In the genomic region with DNA sequence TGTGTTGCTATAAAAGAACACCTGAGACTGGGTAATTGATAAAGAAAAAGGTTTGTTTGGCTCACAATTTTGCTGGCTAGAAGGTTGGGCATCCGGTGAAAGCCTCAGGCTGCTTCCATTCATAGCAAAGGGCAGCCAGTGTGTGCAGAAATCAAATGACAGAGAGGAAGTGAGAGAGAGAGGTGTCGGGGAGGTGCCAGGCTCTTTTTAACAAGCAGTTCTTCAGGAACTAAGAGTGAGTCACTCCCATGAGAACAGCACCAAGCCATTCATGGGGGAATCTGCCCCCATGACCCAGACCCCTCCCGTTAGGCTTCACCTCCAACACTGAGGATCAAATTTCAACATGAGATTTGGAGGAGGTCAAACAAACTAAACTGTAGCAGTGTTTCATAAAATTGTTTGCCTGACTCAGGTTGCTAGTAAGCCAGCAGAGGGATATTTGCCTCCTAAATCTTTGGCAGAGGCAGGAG, we compare ENCODE assay signal across 9 cellular contexts. TPM values are rescaled to one million over a fixed set of nuclear protein-coding genes. Genes with fewer than 3 reads are reported as not detected.
DNase-seq lines count a peak whose midpoint lies in the region; ATAC-seq, FAIRE-seq and TF ChIP-seq lines count a peak whose summit lies in the region.
"Had no signal": no experiment of that assay in that cellular context is flagged by ENCODE, and none has a peak within 500 bp of the region (broad histone marks: within the 10 kb centered on the region; RNA-seq: fewer than 3 reads in every experiment).

No MANE protein-coding gene starts in this region.

- peak; percentile 22 for ATAC-seq in activated B cell treated with CpG ODN at 0.5 μM for 24 hours (ENCODE audit: low read depth)

- no peak overlapping the region for H3K4me3 ChIP-seq in hepatocyte
- H3K4me3 ChIP-seq in stomach, result no peak overlapping the region
- H3K4me3 ChIP-seq in brain microvascular endothelial cell (ENCODE audit: low read depth, low read length), result no peak overlapping the region
- no peak overlapping the region for H3K4me3 ChIP-seq in esophagus muscularis mucosa

- POLR2A ChIA-PET in activated B cell treated with CpG ODN at 0.5 μM for 24 hours (lab: Charles Lee), result interaction anchor here (0.6 to 7.5 kb wide), 4 partner anchors 37 to 107 kb away, joined by 4 to 81 read pairs (median 4); partner anchors contain the start of gene PARP14

- H3K9me2 ChIP-seq in hepatocyte (replicated peaks; ENCODE audit: insufficient read depth), result no peaks in the 10 kb centered on the region

- intact Hi-C loops in activated B cell treated with CpG ODN at 0.5 μM for 24 hours (cut with micrococcal nuclease) (loop anchor here (10.0 kb wide), 2 partner anchors 498 to 578 kb away; no protein-coding TSS in a partner anchor), stomach (cut with DNase I; ENCODE audit: low total_unique reads) (no loop called here), esophagus muscularis mucosa (cut with DNase I) (no loop called here)

- H3K9me3 ChIP-seq in hepatocyte (ENCODE audit: low read depth) (no peaks in the 10 kb centered on the region), stomach (no peaks in the 10 kb centered on the region), esophagus muscularis mucosa (no peaks in the 10 kb centered on the region)

- peak overlapping the region; percentile 93 for H3K27ac Mint-ChIP-seq in activated B cell treated with CpG ODN at 0.5 μM for 24 hours

- H2AFZ ChIP-seq in hepatocyte, result no peak overlapping the region

- H3K36me3 ChIP-seq in hepatocyte (replicated peaks; ENCODE audit: insufficient read depth, low read depth) (peaks cover 7% of the 10 kb centered on the region), stomach (peaks cover 27 to 64% (median 60%) of the 10 kb centered on the region in 4 donors), brain microvascular endothelial cell (replicated peaks) (peaks cover 27% of the 10 kb centered on the region), esophagus muscularis mucosa (peaks cover 18 to 62% (median 46%) of the 10 kb centered on the region in 4 donors)

- H3K4me1 ChIP-seq in hepatocyte (ENCODE audit: insufficient read depth) (no peaks in the 10 kb centered on the region), stomach (peaks cover 0 to 45% (median 19%) of the 10 kb centered on the region in 4 donors), esophagus muscularis mucosa (peaks cover 0 to 42% (median 33%) of the 10 kb centered on the region in 4 donors)

- no peaks in the 10 kb centered on the region for H3K27me3 Mint-ChIP-seq in activated B cell treated with CpG ODN at 0.5 μM for 24 hours

- no peaks in the 10 kb centered on the region for H3K79me2 ChIP-seq in hepatocyte

- peaks cover 80% of the 10 kb centered on the region for H3K4me1 Mint-ChIP-seq in activated B cell treated with CpG ODN at 0.5 μM for 24 hours

- no peaks in the 10 kb centered on the region for H3K27me3 ChIP-seq in hepatocyte
- peaks cover 0 to 4% (median 0%) of the 10 kb centered on the region in 3 donors for H3K27me3 ChIP-seq in stomach
- no peaks in the 10 kb centered on the region for H3K27me3 ChIP-seq in brain microvascular endothelial cell (replicated peaks)
- no peaks in the 10 kb centered on the region for H3K27me3 ChIP-seq in esophagus muscularis mucosa

- H3K27ac ChIP-seq in hepatocyte (no peak overlapping the region), stomach (peak overlapping the region; percentile 13 to 50 (median 36)), brain microvascular endothelial cell (no peak overlapping the region), esophagus muscularis mucosa (replicated peaks in 1 of 4) (no peak overlapping the region)

- 32% methylated on average over 3 of the region's 3 CpGs for WGBS in hepatocyte (ENCODE audit: low lambda C conversion rate, missing lambda C conversion rate)
- 32 to 47% (median 39%) methylated on average over 3 of the region's 3 CpGs for WGBS in stomach, 5 donors
- WGBS in esophagus muscularis mucosa, result 84% methylated on average over 3 of the region's 3 CpGs

- TF ChIP-seq POLR2A in stomach (IDR thresholded peaks at IDR 0.05) (no peak), esophagus muscularis mucosa (IDR thresholded peaks at IDR 0.05; ENCODE audit: low read depth) (no peak)

- peaks cover 65% of the 10 kb centered on the region for H3K36me3 Mint-ChIP-seq in activated B cell treated with CpG ODN at 0.5 μM for 24 hours (ENCODE audit: low read depth)

- no peaks in the 10 kb centered on the region for H4K20me1 ChIP-seq in hepatocyte (ENCODE audit: insufficient read depth, poor library complexity, severe bottlenecking)

- peaks cover 2% of the 10 kb centered on the region for H3K9me3 Mint-ChIP-seq in activated B cell treated with CpG ODN at 0.5 μM for 24 hours

- H3K4me2 ChIP-seq in hepatocyte, result no peak overlapping the region

- in situ Hi-C loops in brain microvascular endothelial cell (cut with HindIII; ENCODE audit: low pct_ligation_motif_present, low sequenced_read_pairs), result no loop called here

- no peak for TF ChIP-seq CTCF in activated B cell treated with CpG ODN at 0.5 μM for 24 hours (IDR thresholded peaks at IDR 0.05)
- no peak for TF ChIP-seq CTCF in hepatocyte (IDR thresholded peaks at IDR 0.05; ENCODE audit: poor library complexity)
- TF ChIP-seq CTCF in stomach (IDR thresholded peaks at IDR 0.05), result no peak
- TF ChIP-seq CTCF in brain microvascular endothelial cell (IDR thresholded peaks at IDR 0.05; ENCODE audit: low read depth, low read length, missing control alignments), result no peak
- TF ChIP-seq CTCF in esophagus muscularis mucosa (IDR thresholded peaks at IDR 0.05), result no peak

- peak; percentile 96 for FAIRE-seq in GM18507 (lab: Jason Lieb, UNC)

- peak overlapping the region; percentile 57 for H3K4me3 Mint-ChIP-seq in activated B cell treated with CpG ODN at 0.5 μM for 24 hours

- no peak for TF ChIP-seq EP300 in stomach (IDR thresholded peaks at IDR 0.05)
- no peak for TF ChIP-seq EP300 in esophagus muscularis mucosa (IDR thresholded peaks at IDR 0.05)

- DNase-seq in GM18507 (ENCODE audit: extremely low spot score, insufficient read length, low read depth) (no peak), HuH-7 (ENCODE audit: low spot score) (peak; percentile 56), activated B cell treated with CpG ODN at 0.5 μM for 24 hours (no peak), hepatocyte (ENCODE audit: low spot score) (peak; percentile 23), stomach (peak; percentile 34), brain microvascular endothelial cell (no peak), NCI-H1930 (lab: John Stamatoyannopoulos, UW) (no peak), esophagus muscularis mucosa (ENCODE audit: extremely low spot score) (no peak)
- DNase-seq: right cardiac atrium had no signal

- CTCF ChIA-PET in activated B cell treated with CpG ODN at 0.5 μM for 24 hours (lab: Charles Lee), result no interaction called here

RNA-seq across cellular contexts. Expression of gene PARP15, which starts 4.5 kb away (rescaled TPM):
- total RNA-seq in activated B cell treated with CpG ODN at 0.5 μM for 24 hours (162 and 213 TPM in 2 replicates), hepatocyte (0.32 and 0.63 TPM in 2 replicates), stomach (1 to 10 TPM in 4 of 5 donors, not detected in 1; 1.2 to 4.5 (median 1.9) TPM), esophagus muscularis mucosa (1 to 10 TPM in 1 of 4 donors, under 1 TPM in 3; 0.39 to 2.3 (median 0.65) TPM)
- polyA plus RNA-seq in hepatocyte (0.30 and 0.58 TPM in 2 replicates), stomach (1 to 10 TPM in 2 of 3 donors, under 1 TPM in 1; 0.25 to 1.3 (median 1.2) TPM)

RNA-seq across cellular contexts. Expression of gene DTX3L, which starts 8.8 kb away (rescaled TPM):
- 73.8 and 76.5 TPM in 2 replicates for total RNA-seq in activated B cell treated with CpG ODN at 0.5 μM for 24 hours
- total RNA-seq in hepatocyte, result 27.2 and 27.7 TPM in 2 replicates
- 6.2 and 10.6 TPM in 2 replicates for polyA plus RNA-seq in hepatocyte
- 10 to 100 TPM in 4 of 5 donors, 1 to 10 TPM in 1; 5.8 to 29.0 (median 26.1) TPM for total RNA-seq in stomach
- 10 to 100 TPM in 2 of 3 donors, 1 to 10 TPM in 1; 9.2 to 11.2 (median 10.5) TPM for polyA plus RNA-seq in stomach
- 10 to 100 TPM; 21.6 to 33.5 (median 21.8) TPM for total RNA-seq in esophagus muscularis mucosa

RNA-seq across cellular contexts. Expression of gene PARP9, which starts 8.9 kb away (rescaled TPM):
- total RNA-seq in activated B cell treated with CpG ODN at 0.5 μM for 24 hours, result 45.9 and 50.8 TPM in 2 replicates
- 24.7 and 29.8 TPM in 2 replicates for total RNA-seq in hepatocyte
- polyA plus RNA-seq in hepatocyte, result 15.0 and 17.5 TPM in 2 replicates
- 10 to 100 TPM in 4 of 5 donors, 1 to 10 TPM in 1; 1.4 to 42.6 (median 23.9) TPM for total RNA-seq in stomach
- 10 to 100 TPM; 19.5 to 26.5 (median 21.4) TPM for polyA plus RNA-seq in stomach
- 10 to 100 TPM; 16.7 to 24.0 (median 21.3) TPM for total RNA-seq in esophagus muscularis mucosa

RNA-seq across cellular contexts. Expression of gene KPNA1, which starts 58.2 kb away (rescaled TPM):
- total RNA-seq in activated B cell treated with CpG ODN at 0.5 μM for 24 hours (72.9 and 76.4 TPM in 2 replicates), hepatocyte (38.3 and 44.0 TPM in 2 replicates), stomach (10 to 100 TPM; 28.4 to 88.4 (median 52.5) TPM), esophagus muscularis mucosa (10 to 100 TPM; 28.2 to 47.4 (median 45.3) TPM)
- polyA plus RNA-seq in hepatocyte (38.9 and 42.5 TPM in 2 replicates), stomach (10 to 100 TPM in 1 of 3 donors, 1 to 10 TPM in 2; 6.7 to 10.1 (median 8.3) TPM)

Comparison
In these comparisons a context has a peak if more than half of its experiments do, and no peak if none do; other contexts are left out.
1. DNase-seq: peak in HuH-7 (single experiment), hepatocyte (single experiment) and stomach (single experiment); none in GM18507 (single experiment), activated B cell treated with CpG ODN at 0.5 μM for 24 hours (single experiment), brain microvascular endothelial cell (single experiment), NCI-H1930 (0 of 2) and esophagus muscularis mucosa (single experiment).
2. H3K27ac ChIP-seq: peak in stomach (5 of 5); none in hepatocyte (single experiment), brain microvascular endothelial cell (single experiment) and esophagus muscularis mucosa (0 of 4).
3. RNA of gene PARP15, which starts 4.5 kb away (total RNA-seq): 162 to 213 TPM in activated B cell treated with CpG ODN at 0.5 μM for 24 hours; 1.2 to 4.5 TPM in stomach, 0.39 to 2.3 TPM in esophagus muscularis mucosa and 0.32 to 0.63 TPM in hepatocyte; every median in the first group is over 10 times any median in the second.